15 cellular contexts compared by ENCODE assay signal in the genomic region with DNA sequence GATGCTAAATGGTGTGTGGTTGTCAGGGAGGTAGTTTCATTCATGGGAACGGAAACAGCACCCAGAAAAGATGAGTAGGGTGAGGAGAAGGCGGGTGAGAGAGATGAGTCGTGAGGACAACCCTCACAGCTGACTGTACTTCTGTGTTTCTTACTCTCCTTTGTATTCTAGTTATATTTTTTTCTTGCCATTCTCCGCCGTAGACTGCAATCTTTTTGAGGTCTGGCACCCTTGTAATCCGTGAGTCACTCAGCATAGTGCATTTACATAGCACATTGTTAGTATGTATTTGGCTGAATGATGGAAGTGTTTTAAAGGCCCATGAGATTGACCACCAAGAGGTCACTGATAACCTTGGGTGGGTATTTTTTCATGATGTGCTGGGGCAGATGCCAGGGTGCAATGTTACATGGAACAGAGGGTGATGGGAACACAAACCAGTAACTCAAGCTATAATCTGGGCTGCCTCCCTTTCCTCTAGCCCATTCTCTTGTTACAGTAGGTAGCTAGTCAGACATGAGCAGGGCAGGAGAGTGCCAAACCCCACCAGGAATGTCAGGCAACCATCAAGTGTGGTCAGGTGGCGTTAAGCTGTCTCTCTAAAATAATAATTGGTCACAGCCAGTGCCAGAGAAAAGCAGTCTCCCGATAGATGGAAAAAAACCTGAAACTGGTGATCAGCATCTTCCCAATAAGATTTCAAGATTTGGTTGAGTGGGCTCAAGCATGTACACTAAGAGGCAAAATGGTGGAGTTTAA. TPM values are rescaled to one million over a fixed set of nuclear protein-coding genes. Genes with fewer than 3 reads are reported as not detected.
DNase-seq lines count a peak whose midpoint lies in the region; ATAC-seq, FAIRE-seq and TF ChIP-seq lines count a peak whose summit lies in the region.
"Had no signal": no experiment of that assay in that cellular context is flagged by ENCODE, and none has a peak within 500 bp of the region (broad histone marks: within the 10 kb centered on the region; RNA-seq: fewer than 3 reads in every experiment).

No MANE protein-coding gene starts in this region.

- ATAC-seq in left cardiac atrium (peak; percentile 47 to 62), pancreas (no peak)

- intact Hi-C loops in left cardiac atrium (cut with DNase I) (no loop called here), pancreas (cut with DNase I) (no loop called here)

- H3K27ac ChIP-seq in pancreas: no peak overlapping the region
- H3K27ac ChIP-seq: adrenal gland, neural progenitor cell, tibial nerve had no signal

- in situ Hi-C loops in astrocyte of the cerebellum (cut with HindIII; ENCODE audit: low sequenced_read_pairs): no loop called here

- DNase-seq in AG08396 (ENCODE audit: low spot score) (peak; percentile 17), Daoy (ENCODE audit: low read depth) (peak; percentile 56), astrocyte of the cerebellum (ENCODE audit: low read depth) (peak; percentile 60), left cardiac atrium (no peak), epidermal melanocyte (ENCODE audit: insufficient read length, low spot score) (no peak), pancreas (no peak), NCI-H526 treated with DMSO at 0.1 percent for 48 hours (lab: John Stamatoyannopoulos, UW) (no peak), OCI-M1 (lab: John Stamatoyannopoulos, UW) (no peak)
- DNase-seq: activated CD4-positive, alpha-beta T cell treated with anti-CD3 and anti-CD28 coated beads, Interleukin-2, amount 50 U/mL, for 1 hour; adrenal gland; erythroblast; NCI-H187 had no signal

- TF ChIP-seq CTCF in astrocyte of the cerebellum (IDR thresholded peaks at IDR 0.05; ENCODE audit: low read depth, low read length, missing control alignments) (no peak), pancreas (IDR thresholded peaks at IDR 0.05) (no peak)

- WGBS in pancreas, 2 donors: 89 to 94% methylated on average over 8 of the region's 8 CpGs

- no peaks in the 10 kb centered on the region for H3K27me3 ChIP-seq in pancreas
- H3K27me3 ChIP-seq: adrenal gland, neural progenitor cell, tibial nerve had no signal

- no peaks in the 10 kb centered on the region for H3K9me3 ChIP-seq in pancreas
- H3K9me3 ChIP-seq: adrenal gland, tibial nerve had no signal

- no peak for FAIRE-seq in pancreas (lab: Jason Lieb, UNC)
- FAIRE-seq: keratinocyte had no signal

- H3K36me3 ChIP-seq in pancreas: no peaks in the 10 kb centered on the region
- H3K36me3 ChIP-seq: adrenal gland, neural progenitor cell, tibial nerve had no signal

- H3K4me3 ChIP-seq in astrocyte of the cerebellum (ENCODE audit: low read depth, low read length) (no peak overlapping the region), pancreas (no peak overlapping the region)
- H3K4me3 ChIP-seq: adrenal gland, neural progenitor cell, tibial nerve had no signal

- H3K4me1 ChIP-seq in pancreas: peaks cover 0 to 11% (median 4%) of the 10 kb centered on the region in 3 donors
- H3K4me1 ChIP-seq: adrenal gland had no signal

RNA-seq across cellular contexts. Expression of a gene that starts 18.8 kb away (rescaled TPM):
- total RNA-seq in Daoy (2014; rRNA removed; shearing (Covaris generic)): 12.7 and 20.5 TPM in 2 replicates
- total RNA-seq in left cardiac atrium (10 to 100 TPM; 13.3 to 23.4 TPM), pancreas (1 to 10 TPM in 1 of 6 donors, under 1 TPM in 5; 0.16 to 2.0 (median 0.88) TPM)
- polyA plus RNA-seq in pancreas: 1 to 10 TPM in 1 of 2 donors, under 1 TPM in 1; 0.65 to 1.6 TPM

Comparison
In these comparisons a context has a peak if more than half of its experiments do, and no peak if none do; other contexts are left out.
1. DNase-seq: peak in AG08396 (single experiment), Daoy (single experiment) and astrocyte of the cerebellum (single experiment); none in left cardiac atrium (single experiment), epidermal melanocyte (single experiment), pancreas (0 of 6), NCI-H526 treated with DMSO at 0.1 percent for 48 hours (single experiment) and OCI-M1 (single experiment).
2. ATAC-seq: peak in left cardiac atrium (2 of 2); none in pancreas (0 of 4).